In genomic region chr2:128633501-128633900, GRCh38 we compare ENCODE assay signal across 14 cellular contexts.
"Had no signal": no experiment of that assay in that cellular context is flagged by ENCODE, and none has a peak within 500 bp of the region (broad histone marks: within the 10 kb centered on the region; RNA-seq: fewer than 3 reads in every experiment).

No MANE protein-coding gene starts in this region.

- H3K27me3 ChIP-seq: breast epithelium, foreskin keratinocyte, right lobe of liver, spleen had no signal

- H3K9me3 ChIP-seq: breast epithelium, psoas muscle, right lobe of liver, spleen had no signal

- H3K4me3 ChIP-seq: breast epithelium, psoas muscle, right lobe of liver, spleen had no signal

- DNase-seq: activated CD4-positive, alpha-beta T cell treated with anti-CD3 and anti-CD28 coated beads for 36 hours; activated gamma-delta T cell; activated T-cell treated with anti-CD3 and anti-CD28 coated beads, Interleukin-2, amount 50 U/mL, for 72 hours; amniotic stem cell; foreskin keratinocyte; immature natural killer cell; occipital lobe; psoas muscle; stimulated activated naive CD8-positive, alpha-beta T cell treated with anti-CD3 and anti-CD28 coated beads, Interleukin-15, amount 100 ng/mL, for 72 hours had no signal

- H3K4me1 ChIP-seq: breast epithelium, foreskin keratinocyte, psoas muscle, right lobe of liver had no signal

- ATAC-seq: activated CD4-positive, alpha-beta T cell treated with anti-CD3 and anti-CD28 coated beads for 36 hours; activated naive CD4-positive, alpha-beta T cell treated with anti-CD3 and anti-CD28 coated beads, Interleukin-2, amount 50 U/mL, for 72 hours; activated T-cell treated with anti-CD3 and anti-CD28 coated beads, Interleukin-2, amount 50 U/mL, for 72 hours; foreskin keratinocyte; natural killer cell treated with Interleukin-12 subunit alpha and Interleukin-12 subunit beta and Interleukin-15 and Interleukin-18, amount 100 ng/mL, for 72 hours; psoas muscle; right lobe of liver; stimulated activated naive CD8-positive, alpha-beta T cell treated with anti-CD3 and anti-CD28 coated beads, Interleukin-15, amount 100 ng/mL, for 72 hours had no signal

- H3K27ac ChIP-seq: breast epithelium, foreskin keratinocyte, psoas muscle, right lobe of liver, spleen had no signal

- H3K36me3 ChIP-seq: breast epithelium, right lobe of liver, spleen had no signal
